In the genomic region with DNA sequence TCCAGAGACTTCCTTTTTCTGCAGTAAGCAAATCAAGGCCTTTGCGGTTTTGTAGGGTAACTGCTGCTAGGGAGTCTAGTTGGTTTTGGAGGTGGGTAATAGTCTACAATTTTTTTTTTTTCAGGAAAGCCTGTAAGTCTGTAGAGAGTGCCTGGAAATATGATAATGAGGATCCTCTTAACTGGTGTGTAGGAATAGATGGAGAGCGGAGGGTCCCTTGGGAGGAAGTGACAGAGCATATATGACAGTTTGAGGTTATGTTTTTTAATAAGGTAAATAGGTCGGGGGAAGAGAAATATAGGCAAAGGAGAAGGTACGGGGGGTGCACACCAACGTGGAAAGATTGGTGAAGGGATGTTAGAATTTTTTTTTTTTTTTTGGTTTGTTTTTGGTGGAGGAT, we compare ENCODE assay signal across 26 cellular contexts.
"Had no signal": no experiment of that assay in that cellular context is flagged by ENCODE, and none has a peak within 500 bp of the region (broad histone marks: within the 10 kb centered on the region; RNA-seq: fewer than 3 reads in every experiment).

No MANE protein-coding gene starts in this region.

- H3K27ac Mint-ChIP-seq: effector memory CD8-positive, alpha-beta T cell; naive thymus-derived CD8-positive, alpha-beta T cell; nephron progenitor cell; stimulated activated effector memory CD8-positive, alpha-beta T cell treated with anti-CD3 and anti-CD28 coated beads, Interleukin-12 subunit alpha, Interleukin-12 subunit beta, amount 100 ng/mL, for 72 hours had no signal

- H3K27ac ChIP-seq: esophagus squamous epithelium, heart right ventricle, left lung, ovary, psoas muscle, sigmoid colon, stomach, thyroid gland, vagina had no signal

- H3K9me3 ChIP-seq: thyroid gland, vagina had no signal

- H3K27me3 ChIP-seq: esophagus squamous epithelium, heart right ventricle, left lung, ovary, sigmoid colon, stomach, thyroid gland, vagina had no signal

- ATAC-seq: effector memory CD8-positive, alpha-beta T cell; heart right ventricle; left cardiac atrium; left lung; naive thymus-derived CD8-positive, alpha-beta T cell; psoas muscle; right cardiac atrium; stimulated activated effector memory CD8-positive, alpha-beta T cell treated with anti-CD3 and anti-CD28 coated beads, Interleukin-12 subunit alpha, Interleukin-12 subunit beta, amount 100 ng/mL, for 72 hours had no signal

- H3K27me3 Mint-ChIP-seq: effector memory CD8-positive, alpha-beta T cell; naive thymus-derived CD8-positive, alpha-beta T cell had no signal

- H3K4me3 Mint-ChIP-seq: effector memory CD8-positive, alpha-beta T cell; naive thymus-derived CD8-positive, alpha-beta T cell; nephron progenitor cell; stimulated activated effector memory CD8-positive, alpha-beta T cell treated with anti-CD3 and anti-CD28 coated beads, Interleukin-12 subunit alpha, Interleukin-12 subunit beta, amount 100 ng/mL, for 72 hours had no signal

- H3K4me1 ChIP-seq: esophagus squamous epithelium, heart right ventricle, left lung, psoas muscle, sigmoid colon, stomach, thyroid gland, vagina had no signal

- H3K4me3 ChIP-seq: esophagus squamous epithelium, heart right ventricle, left lung, ovary, psoas muscle, sigmoid colon, stomach, thyroid gland, vagina had no signal

- DNase-seq: effector memory CD8-positive, alpha-beta T cell; erythroblast; esophagus squamous epithelium; foreskin melanocyte; glutamatergic neuron; heart right ventricle; hippocampal formation; left cardiac atrium; left lung; mammary epithelial cell; naive thymus-derived CD8-positive, alpha-beta T cell; nephron progenitor cell; occipital lobe; ovary; posterior cingulate gyrus; psoas muscle; right cardiac atrium; sigmoid colon; stimulated activated CD4-positive, alpha-beta T cell treated with anti-CD3 and anti-CD28 coated beads, Interleukin-2, amount 100 ng/mL, for 24 hours; stimulated activated CD4-positive, alpha-beta T cell treated with anti-CD3 and anti-CD28 coated beads, Interleukin-4, amount 100 ng/mL, for 24 hours; stimulated activated naive CD4-positive, alpha-beta T cell treated with Interleukin-2 at 50 U/mL for 16 hours; stomach; thyroid gland; trophoblast cell had no signal

- H3K4me1 Mint-ChIP-seq: nephron progenitor cell; stimulated activated effector memory CD8-positive, alpha-beta T cell treated with anti-CD3 and anti-CD28 coated beads, Interleukin-12 subunit alpha, Interleukin-12 subunit beta, amount 100 ng/mL, for 72 hours had no signal

- H3K36me3 ChIP-seq: ovary, thyroid gland, vagina had no signal
